In genomic region chr9:77015291-77016048, GRCh38 we compare ENCODE assay signal across 12 cellular contexts. TPM values are rescaled to one million over a fixed set of nuclear protein-coding genes. Genes with fewer than 3 reads are reported as not detected.
DNase-seq lines count a peak whose midpoint lies in the region; ATAC-seq, FAIRE-seq and TF ChIP-seq lines count a peak whose summit lies in the region.
"Had no signal": no experiment of that assay in that cellular context is flagged by ENCODE, and none has a peak within 500 bp of the region (broad histone marks: within the 10 kb centered on the region; RNA-seq: fewer than 3 reads in every experiment).

No MANE protein-coding gene starts in this region.

- peak overlapping the region; percentile 32 for H3K4me3 ChIP-seq in A549
- H3K4me3 ChIP-seq in iPS-18c (ENCODE audit: insufficient read depth, low read depth, low read length), result peak overlapping the region; percentile 52
- no peak overlapping the region for H3K4me3 ChIP-seq in HAP-1
- H3K4me3 ChIP-seq: skin epidermis had no signal

- no peak for TF ChIP-seq RAD21 in A549 (conservative IDR thresholded peaks at IDR 0.05 in 1 of 2, IDR thresholded peaks at IDR 0.05 in 1 of 2)

- no peak for TF ChIP-seq EP300 in A549 (IDR thresholded peaks at IDR 0.05)

- FAIRE-seq in A549 (lab: Jason Lieb, UNC), result no peak

- no peaks in the 10 kb centered on the region for H3K36me3 ChIP-seq in HAP-1 (replicated peaks)

- H3K4me2 ChIP-seq in A549, result peak overlapping the region; percentile 73

- peaks cover 42% of the 10 kb centered on the region; the same call in 2 of the 3 replicates for H3K4me1 ChIP-seq in A549
- H3K4me1 ChIP-seq in HAP-1, result no peaks in the 10 kb centered on the region

- DNase-seq in A549 (ENCODE audit: low read depth in 1 of 2, low spot score in 1 of 2) (no peak), DMS79 (lab: John Stamatoyannopoulos, UW) (peak; percentile 31), NCI-H345 (lab: John Stamatoyannopoulos, UW) (peak; percentile 91), HAP-1 (ENCODE audit: low spot score in 2 of 2) (no peak)
- DNase-seq: EL, Kasumi-1, mesenchymal stem cell, OCI-M1 had no signal

- peaks cover 58% of the 10 kb centered on the region for H3K27me3 ChIP-seq in HAP-1 (ENCODE audit: low read depth)

- no peaks in the 10 kb centered on the region for H3K9me3 ChIP-seq in A549
- H3K9me3 ChIP-seq in iPS-18c (ENCODE audit: control insufficient read depth, insufficient read depth, low read length), result peaks cover 5% of the 10 kb centered on the region
- no peaks in the 10 kb centered on the region for H3K9me3 ChIP-seq in HAP-1

- 20% methylated on average over 34 of the region's 34 CpGs for WGBS in A549 (ENCODE audit: missing lambda C conversion rate)

- ATAC-seq in A549, result no peak
- no peak for ATAC-seq in GM19035 (IDR thresholded peaks at IDR 0.05; ENCODE audit: unreplicated experiment)
- no peak for ATAC-seq in GM19467 (IDR thresholded peaks at IDR 0.05; ENCODE audit: unreplicated experiment)

- in situ Hi-C loops in HAP-1 (cut with MboI; ENCODE audit: low sequenced_read_pairs), result no loop called here

- no peak for TF ChIP-seq CTCF in A549 (IDR thresholded peaks at IDR 0.05)

- CTCF ChIA-PET in A549 (lab: Yijun Ruan, JAX), result interaction anchor here (0.7 to 3.9 kb wide), 13 partner anchors 10 to 204 kb away, joined by 3 to 22 read pairs (median 5); no protein-coding TSS in a partner anchor

- POLR2A ChIA-PET in A549 (lab: Yijun Ruan, JAX), result interaction anchor here (0.6 kb wide), 1 partner anchor 130 kb away, joined by 3 read pairs; no protein-coding TSS in a partner anchor

- TF ChIP-seq POLR2A in A549 (IDR thresholded peaks at IDR 0.05; ENCODE audit: low read length), result no peak

- H3K27ac ChIP-seq in A549, result no peak overlapping the region
- H3K27ac ChIP-seq: skin epidermis had no signal

TF ChIP-seq in A549, 52 proteins besides CTCF, POLR2A, EP300 and RAD21:
- TF ChIP-seq BCL3 (IDR thresholded peaks at IDR 0.05) (no peak), MAZ (IDR thresholded peaks at IDR 0.05; ENCODE audit: borderline replicate concordance, low read depth, low read length) (no peak), HOXB13 (CRISPR knock-in tag; IDR thresholded peaks at IDR 0.05; ENCODE audit: low read depth) (no peak), EHMT2 (IDR thresholded peaks at IDR 0.05; ENCODE audit: low read depth) (no peak), MYC (IDR thresholded peaks at IDR 0.05; ENCODE audit: borderline replicate concordance, low read length) (no peak), MAFK (IDR thresholded peaks at IDR 0.05; ENCODE audit: partially characterized antibody) (no peak), TFCP2L1 (CRISPR knock-in tag; IDR thresholded peaks at IDR 0.05) (no peak)

RNA-seq across cellular contexts. Expression of gene FOXB2, which starts 4.0 kb away (rescaled TPM):
- polyA plus RNA-seq in A549 (2011; rRNA removed), result not detected in 2 replicates
- not detected in 2 replicates for polyA plus RNA-seq in A549 (2012; cell fraction: cytosol; rRNA removed)
- not detected in 2 replicates for polyA plus RNA-seq in A549 (2012; cell fraction: nucleus; rRNA removed)
- not detected in 3 replicates for polyA plus RNA-seq in A549 (2017; fragmentation: RNase III; extraction: RNeasy Plus Mini Kit Qiagen cat#74134 plus additional on column Dnase treatment)
- polyA minus RNA-seq in A549 (2011; rRNA and poly(A)+ RNA removed), result not detected in 2 replicates

Comparison
In these comparisons a context has a peak if more than half of its experiments do, and no peak if none do; other contexts are left out.
1. DNase-seq: peak in DMS79 (single experiment) and NCI-H345 (single experiment); none in A549 (0 of 2) and HAP-1 (0 of 2).